Comparison of ENCODE assay signal across 17 cellular contexts in the genomic region with DNA sequence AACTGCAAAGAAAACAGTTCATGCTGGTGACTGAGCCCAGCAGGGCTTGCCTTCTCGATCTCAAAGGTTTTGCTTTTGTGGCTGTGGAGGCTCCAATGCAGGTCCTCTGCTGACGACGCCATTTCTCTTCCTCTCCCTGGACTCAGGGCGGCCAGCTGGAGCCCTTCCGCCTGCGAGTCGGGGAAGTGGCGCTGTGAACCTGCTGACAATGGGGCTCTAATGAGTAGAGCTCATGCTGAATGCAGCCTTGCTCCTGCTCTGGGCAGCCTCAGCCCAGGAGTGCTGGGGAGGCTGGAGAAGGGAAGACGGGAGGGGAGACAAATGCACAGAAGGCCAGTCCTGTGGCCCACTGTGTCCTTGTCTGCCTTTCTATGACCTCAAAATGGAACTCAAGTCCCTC.
"Had no signal": no experiment of that assay in that cellular context is flagged by ENCODE, and none has a peak within 500 bp of the region (broad histone marks: within the 10 kb centered on the region; RNA-seq: fewer than 3 reads in every experiment).

No MANE protein-coding gene starts in this region.

- H3K27ac ChIP-seq: coronary artery, prostate gland, right atrium auricular region, upper lobe of right lung had no signal

- H3K27me3 ChIP-seq: esophagus squamous epithelium, right atrium auricular region, upper lobe of right lung had no signal

- DNase-seq: activated CD4-positive, alpha-beta T cell treated with anti-CD3 and anti-CD28 coated beads for 48 hours; activated CD4-positive, CD25-positive, alpha-beta regulatory T cell; activated CD8-positive, alpha-beta T cell treated with anti-CD3 and anti-CD28 coated beads for 36 hours; activated naive CD4-positive, alpha-beta T cell treated with anti-CD3 and anti-CD28 coated beads for 36 hours; activated T-cell treated with anti-CD3 and anti-CD28 coated beads, Interleukin-2, amount 50 U/mL, for 24 hours; effector CD8-positive, alpha-beta T cell; esophagus squamous epithelium; immature natural killer cell; left cardiac atrium; stimulated activated naive CD8-positive, alpha-beta T cell treated with anti-CD3 and anti-CD28 coated beads, Interleukin-15, amount 100 ng/mL, for 72 hours; T-helper 1 cell; T-helper 9 cell; upper lobe of right lung had no signal

- H3K9me3 ChIP-seq: esophagus squamous epithelium, prostate gland, right atrium auricular region, thoracic aorta, upper lobe of right lung had no signal

- H3K4me3 ChIP-seq: coronary artery, esophagus squamous epithelium, prostate gland, right atrium auricular region, thoracic aorta, upper lobe of right lung had no signal

- ATAC-seq: activated CD8-positive, alpha-beta T cell treated with anti-CD3 and anti-CD28 coated beads for 36 hours; left cardiac atrium; stimulated activated naive CD8-positive, alpha-beta T cell treated with anti-CD3 and anti-CD28 coated beads, Interleukin-15, amount 100 ng/mL, for 72 hours; upper lobe of right lung had no signal

- H3K4me1 ChIP-seq: prostate gland had no signal

- H3K36me3 ChIP-seq: prostate gland had no signal
